Comparison of ENCODE assay signal across 8 cellular contexts in genomic region chr4:687048-687974, GRCh38. TPM values are rescaled to one million over a fixed set of nuclear protein-coding genes. Genes with fewer than 3 reads are reported as not detected.
DNase-seq lines count a peak whose midpoint lies in the region; ATAC-seq and TF ChIP-seq lines count a peak whose summit lies in the region.

No MANE protein-coding gene starts in this region.

- DNase-seq in Daoy (ENCODE audit: low read depth) = peak; percentile 85
- peak; percentile 91 for DNase-seq in RWPE2 (ENCODE audit: low spot score)
- peak; percentile 82 for DNase-seq in fibroblast of the conjunctiva (ENCODE audit: low read depth)
- DNase-seq in prostate gland (ENCODE audit: low spot score) = no peak
- no peak for DNase-seq in activated naive CD4-positive, alpha-beta T cell (lab: John Stamatoyannopoulos, UW)
- DNase-seq in NCI-H1694 (lab: John Stamatoyannopoulos, UW) = no peak

- 87% methylated on average over 23 of the region's 38 CpGs for WGBS in prostate gland

- H3K4me3 ChIP-seq in RWPE2 (ENCODE audit: severe bottlenecking) = no peak overlapping the region
- no peak overlapping the region for H3K4me3 ChIP-seq in prostate gland

- H3K9me3 ChIP-seq in RWPE2 (ENCODE audit: severe bottlenecking) = no peaks in the 10 kb centered on the region
- no peaks in the 10 kb centered on the region for H3K9me3 ChIP-seq in prostate gland

- H3K27me3 ChIP-seq in RWPE2 (ENCODE audit: insufficient read depth, poor library complexity, severe bottlenecking) = no peaks in the 10 kb centered on the region
- H3K27me3 ChIP-seq in prostate gland (replicated peaks; ENCODE audit: insufficient read depth) = no peaks in the 10 kb centered on the region

- intact Hi-C loops in prostate gland (cut with DNase I) = no loop called here

- TF ChIP-seq CTCF in RWPE2 (IDR thresholded peaks at IDR 0.05; ENCODE audit: poor library complexity, severe bottlenecking) = no peak
- TF ChIP-seq CTCF in prostate gland (IDR thresholded peaks at IDR 0.05) = no peak

- peak; percentile 41 for TF ChIP-seq POLR2A in prostate gland (IDR thresholded peaks at IDR 0.05)

- peak overlapping the region; percentile 50 for H3K27ac ChIP-seq in RWPE2 (ENCODE audit: poor library complexity, severe bottlenecking)
- H3K27ac ChIP-seq in prostate gland = no peak overlapping the region

- no peaks in the 10 kb centered on the region for H3K36me3 ChIP-seq in RWPE2 (ENCODE audit: low read depth)
- H3K36me3 ChIP-seq in prostate gland = no peaks in the 10 kb centered on the region

- H3K4me1 ChIP-seq in RWPE2 (ENCODE audit: insufficient read depth, poor library complexity, severe bottlenecking) (peaks cover 12% of the 10 kb centered on the region), prostate gland (replicated peaks) (peaks cover 3% of the 10 kb centered on the region)

- ATAC-seq in RWPE2 (ENCODE audit: low read depth) (peak; percentile 91), HG03354 (IDR thresholded peaks at IDR 0.05; ENCODE audit: poor library complexity, severe bottlenecking, unreplicated experiment) (no peak), HG03571 (IDR thresholded peaks at IDR 0.05; ENCODE audit: unreplicated experiment) (no peak)

RNA-seq across cellular contexts. Expression of gene SLC49A3, which starts 1.6 kb away (rescaled TPM):
- total RNA-seq in Daoy (2014; rRNA removed; shearing (Covaris generic)) = not detected in 2 replicates
- 10 to 100 TPM in 1 of 2 donors, 1 to 10 TPM in 1; 2.6 to 11.0 TPM for total RNA-seq in prostate gland

RNA-seq across cellular contexts. Expression of gene MYL5, which starts 13.0 kb away (rescaled TPM):
- 2.2 and 6.1 TPM in 2 replicates for total RNA-seq in Daoy (2014; rRNA removed; shearing (Covaris generic))
- total RNA-seq in prostate gland = 10 to 100 TPM; 14.6 to 25.7 TPM

RNA-seq across cellular contexts. Expression of gene ATP5ME, which starts 13.2 kb away (rescaled TPM):
- total RNA-seq in Daoy (2014; rRNA removed; shearing (Covaris generic)) = 101 and 109 TPM in 2 replicates
- total RNA-seq in prostate gland = 100 to 1,000 TPM; 148 to 313 TPM

RNA-seq across cellular contexts. Expression of gene PCGF3, which starts 18.3 kb away (rescaled TPM):
- total RNA-seq in Daoy (2014; rRNA removed; shearing (Covaris generic)) = 26.5 TPM in 2 replicates
- 100 to 1,000 TPM in 1 of 2 donors, 10 to 100 TPM in 1; 59.0 to 135 TPM for total RNA-seq in prostate gland

Comparison
In these comparisons a context has a peak if more than half of its experiments do, and no peak if none do; other contexts are left out.
1. DNase-seq: peak in Daoy (single experiment), RWPE2 (single experiment) and fibroblast of the conjunctiva (single experiment); none in prostate gland (single experiment), activated naive CD4-positive, alpha-beta T cell (0 of 4) and NCI-H1694 (single experiment).